In the genomic region with DNA sequence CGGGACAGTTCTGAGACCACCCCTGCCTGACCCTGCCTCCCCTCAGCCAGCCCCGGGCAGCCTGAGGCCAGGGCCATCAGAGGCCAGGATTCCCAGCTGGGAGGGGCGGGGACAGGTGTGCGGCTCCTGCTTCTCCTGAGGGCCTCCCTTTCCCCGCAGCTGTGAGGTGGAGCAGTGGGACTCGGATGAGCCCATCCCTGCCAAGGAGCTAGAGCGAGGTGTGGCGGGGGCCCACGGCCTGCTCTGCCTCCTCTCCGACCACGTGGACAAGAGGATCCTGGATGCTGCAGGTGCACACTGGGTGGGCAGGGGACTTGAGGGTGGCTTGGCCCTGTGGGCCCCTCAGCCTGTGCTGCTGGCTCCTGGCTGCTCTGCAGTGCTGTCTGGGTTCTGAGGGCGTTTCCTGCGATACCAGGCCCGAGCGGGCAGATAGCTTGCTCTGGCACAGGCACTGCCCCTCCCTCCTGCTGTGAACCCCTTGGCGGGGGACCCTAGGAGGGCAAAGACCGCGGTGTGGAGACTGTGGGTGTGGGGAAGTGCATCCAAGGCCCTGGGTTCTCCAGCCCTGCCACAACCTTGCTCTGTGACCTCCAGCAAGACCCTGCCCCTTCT, we compare ENCODE assay signal across 1 cellular context.
TF ChIP-seq lines count a peak whose summit lies in the region.

No MANE protein-coding gene starts in this region.

TF ChIP-seq in IMR-90, 13 proteins besides CTCF, POLR2A, EP300 and RAD21:
- TF ChIP-seq MAFK (IDR thresholded peaks at IDR 0.05; ENCODE audit: low read depth, low read length) (no peak), RFX5 (IDR thresholded peaks at IDR 0.05; ENCODE audit: low read depth, low read length) (no peak), RCOR1 (IDR thresholded peaks at IDR 0.05; ENCODE audit: insufficient replicate concordance, low read length) (no peak), SMC3 (IDR thresholded peaks at IDR 0.05; ENCODE audit: low read depth, low read length) (no peak), NFE2L2 (IDR thresholded peaks at IDR 0.05; ENCODE audit: low read depth, low read length) (no peak), CHD1 (IDR thresholded peaks at IDR 0.05; ENCODE audit: low read depth, low read length) (no peak), BHLHE40 (IDR thresholded peaks at IDR 0.05; ENCODE audit: low read depth, low read length) (no peak), FOS (IDR thresholded peaks at IDR 0.05; ENCODE audit: low read depth, low read length) (no peak), MAZ (IDR thresholded peaks at IDR 0.05; ENCODE audit: borderline replicate concordance, low read depth, low read length) (no peak), CEBPB (IDR thresholded peaks at IDR 0.05; ENCODE audit: low read depth, low read length) (no peak), MXI1 (IDR thresholded peaks at IDR 0.05; ENCODE audit: borderline replicate concordance, low read depth, low read length) (no peak)
- TF ChIP-seq, protein P1, sequence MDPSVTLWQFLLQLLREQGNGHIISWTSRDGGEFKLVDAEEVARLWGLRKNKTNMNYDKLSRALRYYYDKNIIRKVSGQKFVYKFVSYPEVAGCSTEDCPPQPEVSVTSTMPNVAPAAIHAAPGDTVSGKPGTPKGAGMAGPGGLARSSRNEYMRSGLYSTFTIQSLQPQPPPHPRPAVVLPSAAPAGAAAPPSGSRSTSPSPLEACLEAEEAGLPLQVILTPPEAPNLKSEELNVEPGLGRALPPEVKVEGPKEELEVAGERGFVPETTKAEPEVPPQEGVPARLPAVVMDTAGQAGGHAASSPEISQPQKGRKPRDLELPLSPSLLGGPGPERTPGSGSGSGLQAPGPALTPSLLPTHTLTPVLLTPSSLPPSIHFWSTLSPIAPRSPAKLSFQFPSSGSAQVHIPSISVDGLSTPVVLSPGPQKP (IDR thresholded peaks at IDR 0.05; ENCODE audit: borderline replicate concordance, low read depth, low read length), result no peak
- TF ChIP-seq, protein P2, sequence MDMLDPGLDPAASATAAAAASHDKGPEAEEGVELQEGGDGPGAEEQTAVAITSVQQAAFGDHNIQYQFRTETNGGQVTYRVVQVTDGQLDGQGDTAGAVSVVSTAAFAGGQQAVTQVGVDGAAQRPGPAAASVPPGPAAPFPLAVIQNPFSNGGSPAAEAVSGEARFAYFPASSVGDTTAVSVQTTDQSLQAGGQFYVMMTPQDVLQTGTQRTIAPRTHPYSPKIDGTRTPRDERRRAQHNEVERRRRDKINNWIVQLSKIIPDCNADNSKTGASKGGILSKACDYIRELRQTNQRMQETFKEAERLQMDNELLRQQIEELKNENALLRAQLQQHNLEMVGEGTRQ (IDR thresholded peaks at IDR 0.05; ENCODE audit: low read depth, low read length), result no peak
